In the genomic region with DNA sequence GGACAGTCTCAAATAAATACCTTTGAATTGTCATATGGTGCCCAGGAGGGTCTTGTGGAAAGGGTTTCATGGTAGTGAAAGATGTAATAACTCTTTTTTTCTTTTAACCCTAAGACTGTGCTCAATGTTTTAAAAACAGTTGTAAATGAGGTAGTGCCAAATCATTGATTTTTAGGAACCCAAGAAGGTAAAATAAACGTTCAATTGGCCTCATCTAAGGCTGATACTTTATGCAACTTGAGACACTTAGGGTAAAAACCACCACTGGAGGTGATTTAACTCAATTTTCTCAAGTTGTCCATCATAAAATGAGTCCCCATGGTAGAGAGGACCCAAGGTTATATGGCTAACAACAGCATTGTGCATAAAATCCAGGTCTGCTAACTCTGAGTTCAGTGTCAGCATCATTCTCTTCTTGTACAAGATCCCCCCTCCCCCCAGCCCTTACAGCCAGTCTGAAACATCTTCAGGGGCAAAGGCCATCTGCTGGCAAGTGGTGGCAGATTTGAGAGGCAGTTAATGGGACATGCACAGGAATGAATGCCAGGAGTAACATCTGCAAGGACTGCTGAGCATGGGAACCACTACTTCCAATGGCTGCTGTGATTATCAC, we compare ENCODE assay signal across 14 cellular contexts.
DNase-seq lines count a peak whose midpoint lies in the region; ATAC-seq lines count a peak whose summit lies in the region.
"Had no signal": no experiment of that assay in that cellular context is flagged by ENCODE, and none has a peak within 500 bp of the region (broad histone marks: within the 10 kb centered on the region; RNA-seq: fewer than 3 reads in every experiment).

No MANE protein-coding gene starts in this region.

- H3K4me1 Mint-ChIP-seq in activated naive CD8-positive, alpha-beta T cell (ENCODE audit: low read depth) = peaks cover 86% of the 10 kb centered on the region
- H3K4me1 Mint-ChIP-seq in stimulated activated naive CD8-positive, alpha-beta T cell treated with anti-CD3 and anti-CD28 coated beads, Interleukin-15, amount 100 ng/mL, for 72 hours = peaks cover 90% of the 10 kb centered on the region

- H3K4me3 Mint-ChIP-seq in activated naive CD8-positive, alpha-beta T cell = peak overlapping the region; percentile 71
- peak overlapping the region; percentile 59 to 61 for H3K4me3 Mint-ChIP-seq in stimulated activated naive CD8-positive, alpha-beta T cell treated with anti-CD3 and anti-CD28 coated beads, Interleukin-15, amount 100 ng/mL, for 72 hours

- H3K27ac Mint-ChIP-seq in activated naive CD8-positive, alpha-beta T cell = peak overlapping the region; percentile 97
- H3K27ac Mint-ChIP-seq in stimulated activated naive CD8-positive, alpha-beta T cell treated with anti-CD3 and anti-CD28 coated beads, Interleukin-15, amount 100 ng/mL, for 72 hours = peak overlapping the region; percentile 96 to 97

- H3K27me3 Mint-ChIP-seq in activated naive CD8-positive, alpha-beta T cell = no peaks in the 10 kb centered on the region
- no peaks in the 10 kb centered on the region for H3K27me3 Mint-ChIP-seq in stimulated activated naive CD8-positive, alpha-beta T cell treated with anti-CD3 and anti-CD28 coated beads, Interleukin-15, amount 100 ng/mL, for 72 hours

- DNase-seq in stimulated activated CD4-positive, alpha-beta T cell treated with anti-CD3 and anti-CD28 coated beads, Interleukin-4, amount 100 ng/mL, for 1 hour = peak; percentile 12
- no peak for DNase-seq in stimulated activated CD4-positive, alpha-beta T cell treated with anti-CD3 and anti-CD28 coated beads, Interleukin-12 subunit alpha, Interleukin-12 subunit beta, amount 100 ng/mL, for 4 hours
- DNase-seq in Jurkat, Clone E6-1 (ENCODE audit: low read depth, low spot score) = peak; percentile 46
- DNase-seq in stimulated activated naive CD8-positive, alpha-beta T cell treated with anti-CD3 and anti-CD28 coated beads, Interleukin-15, amount 100 ng/mL, for 72 hours = peak in 1 of 2 donors; percentile 42
- no peak for DNase-seq in OCI-M2 (lab: John Stamatoyannopoulos, UW; ENCODE audit: unreplicated experiment)
- DNase-seq in NCI-H226 = no peak
- DNase-seq: heart left ventricle; kidney glomerular epithelial cell; MV-4-11; NK-92 treated with Interleukin-12 subunit alpha and Interleukin-12 subunit beta, amount 100 ng/mL, for 24 hours; SIG-M5 had no signal

- ATAC-seq in stimulated activated naive CD8-positive, alpha-beta T cell treated with anti-CD3 and anti-CD28 coated beads, Interleukin-15, amount 100 ng/mL, for 72 hours = peak; percentile 24
- ATAC-seq in HG03135 (IDR thresholded peaks at IDR 0.05; ENCODE audit: unreplicated experiment) = no peak
- ATAC-seq: heart left ventricle had no signal

- H3K4me3 ChIP-seq in Jurkat, Clone E6-1 (ENCODE audit: low read length) = no peak overlapping the region
- H3K4me3 ChIP-seq: esophagus muscularis mucosa, heart left ventricle had no signal

- no peaks in the 10 kb centered on the region for H3K9me3 Mint-ChIP-seq in activated naive CD8-positive, alpha-beta T cell (ENCODE audit: low read depth)
- H3K9me3 Mint-ChIP-seq in stimulated activated naive CD8-positive, alpha-beta T cell treated with anti-CD3 and anti-CD28 coated beads, Interleukin-15, amount 100 ng/mL, for 72 hours = no peaks in the 10 kb centered on the region

- peaks cover 15% of the 10 kb centered on the region for H3K36me3 Mint-ChIP-seq in activated naive CD8-positive, alpha-beta T cell

Comparison
In these comparisons a context has a peak if more than half of its experiments do, and no peak if none do; other contexts are left out.
1. DNase-seq: peak in stimulated activated CD4-positive, alpha-beta T cell treated with anti-CD3 and anti-CD28 coated beads, Interleukin-4, amount 100 ng/mL, for 1 hour (single experiment) and Jurkat, Clone E6-1 (single experiment); none in stimulated activated CD4-positive, alpha-beta T cell treated with anti-CD3 and anti-CD28 coated beads, Interleukin-12 subunit alpha, Interleukin-12 subunit beta, amount 100 ng/mL, for 4 hours (single experiment), OCI-M2 (single experiment) and NCI-H226 (single experiment).